Comparison of ENCODE assay signal across 19 cellular contexts in genomic region chr12:19489168-19489567, GRCh38. TPM values are rescaled to one million over a fixed set of nuclear protein-coding genes. Genes with fewer than 3 reads are reported as not detected.
DNase-seq lines count a peak whose midpoint lies in the region; ATAC-seq and TF ChIP-seq lines count a peak whose summit lies in the region.
"Had no signal": no experiment of that assay in that cellular context is flagged by ENCODE, and none has a peak within 500 bp of the region (broad histone marks: within the 10 kb centered on the region; RNA-seq: fewer than 3 reads in every experiment).

No MANE protein-coding gene starts in this region.

- H3K36me3 Mint-ChIP-seq in activated CD8-positive, alpha-beta T cell treated with anti-CD3 and anti-CD28 coated beads for 36 hours (ENCODE audit: low read depth), result peaks cover 39% of the 10 kb centered on the region
- peaks cover 41% of the 10 kb centered on the region for H3K36me3 Mint-ChIP-seq in activated CD8-positive, alpha-beta T cell treated with anti-CD3 and anti-CD28 coated beads, Interleukin-2, amount 10 ng/mL, durations not matched to agents 7 days and 5 days (ENCODE audit: low read depth)
- H3K36me3 Mint-ChIP-seq in GM23338 (ENCODE audit: low read depth), result peaks cover 45% of the 10 kb centered on the region
- H3K36me3 Mint-ChIP-seq in activated CD4-positive, alpha-beta T cell treated with anti-CD3 and anti-CD28 coated beads, Interleukin-2, amount 10 ng/mL, durations not matched to agents 7 days and 5 days (ENCODE audit: low read depth), result peaks cover 42% of the 10 kb centered on the region

- H3K27ac Mint-ChIP-seq in activated CD8-positive, alpha-beta T cell treated with anti-CD3 and anti-CD28 coated beads for 36 hours, result no peak overlapping the region
- no peak overlapping the region for H3K27ac Mint-ChIP-seq in activated CD8-positive, alpha-beta T cell treated with anti-CD3 and anti-CD28 coated beads, Interleukin-2, amount 10 ng/mL, durations not matched to agents 7 days and 5 days
- H3K27ac Mint-ChIP-seq in GM23338, result peak overlapping the region; percentile 75; the same call in 1 of the 2 replicates
- peak overlapping the region; percentile 13 for H3K27ac Mint-ChIP-seq in activated CD4-positive, alpha-beta T cell treated with anti-CD3 and anti-CD28 coated beads, Interleukin-2, amount 10 ng/mL, durations not matched to agents 7 days and 5 days
- H3K27ac Mint-ChIP-seq: CD14-positive monocyte had no signal

- peaks cover 11% of the 10 kb centered on the region; the same call in 1 of the 2 replicates for H3K36me3 ChIP-seq in GM23338 (ENCODE audit: insufficient read depth)
- H3K36me3 ChIP-seq in H7 (replicated peaks; ENCODE audit: control insufficient read depth, insufficient read depth, low read length), result peaks cover 2% of the 10 kb centered on the region

- H3K27ac ChIP-seq in GM23338 (ENCODE audit: low read depth) (0 out of 2 replicates have a peak overlapping the region, but pooled peaks have one; percentile 22), coronary artery (no peak overlapping the region)
- H3K27ac ChIP-seq: A549 had no signal

- no peaks in the 10 kb centered on the region for H3K9me3 Mint-ChIP-seq in activated CD8-positive, alpha-beta T cell treated with anti-CD3 and anti-CD28 coated beads for 36 hours
- H3K9me3 Mint-ChIP-seq in activated CD8-positive, alpha-beta T cell treated with anti-CD3 and anti-CD28 coated beads, Interleukin-2, amount 10 ng/mL, durations not matched to agents 7 days and 5 days (ENCODE audit: insufficient read depth), result no peaks in the 10 kb centered on the region
- no peaks in the 10 kb centered on the region for H3K9me3 Mint-ChIP-seq in GM23338
- no peaks in the 10 kb centered on the region for H3K9me3 Mint-ChIP-seq in activated CD4-positive, alpha-beta T cell treated with anti-CD3 and anti-CD28 coated beads, Interleukin-2, amount 10 ng/mL, durations not matched to agents 7 days and 5 days
- H3K9me3 Mint-ChIP-seq: CD14-positive monocyte had no signal

- intact Hi-C loops in activated CD8-positive, alpha-beta T cell treated with anti-CD3 and anti-CD28 coated beads for 36 hours (cut with micrococcal nuclease), result no loop called here
- intact Hi-C loops in head of caudate nucleus (cut with DNase I), result no loop called here

- H3K4me3 ChIP-seq in GM23338 (no peak overlapping the region), coronary artery (no peak overlapping the region), H7 (ENCODE audit: insufficient read depth, low read depth, low read length) (no peak overlapping the region)
- H3K4me3 ChIP-seq: A549 had no signal

- POLR2A ChIA-PET in activated CD8-positive, alpha-beta T cell treated with anti-CD3 and anti-CD28 coated beads for 36 hours (lab: Charles Lee), result no interaction called here
- POLR2A ChIA-PET in activated CD8-positive, alpha-beta T cell treated with anti-CD3 and anti-CD28 coated beads, Interleukin-2, amount 10 ng/mL, durations not matched to agents 7 days and 5 days (lab: Charles Lee), result no interaction called here
- POLR2A ChIA-PET in activated CD4-positive, alpha-beta T cell treated with anti-CD3 and anti-CD28 coated beads, Interleukin-2, amount 10 ng/mL, durations not matched to agents 7 days and 5 days (lab: Charles Lee), result no interaction called here
- POLR2A ChIA-PET in HEK293T (lab: Yijun Ruan, JAX), result no interaction called here

- H3K4me3 Mint-ChIP-seq in activated CD8-positive, alpha-beta T cell treated with anti-CD3 and anti-CD28 coated beads for 36 hours, result no peak overlapping the region
- no peak overlapping the region for H3K4me3 Mint-ChIP-seq in activated CD8-positive, alpha-beta T cell treated with anti-CD3 and anti-CD28 coated beads, Interleukin-2, amount 10 ng/mL, durations not matched to agents 7 days and 5 days
- no peak overlapping the region for H3K4me3 Mint-ChIP-seq in GM23338
- no peak overlapping the region for H3K4me3 Mint-ChIP-seq in activated CD4-positive, alpha-beta T cell treated with anti-CD3 and anti-CD28 coated beads, Interleukin-2, amount 10 ng/mL, durations not matched to agents 7 days and 5 days
- H3K4me3 Mint-ChIP-seq: CD14-positive monocyte had no signal

- H3K4me2 ChIP-seq in GM23338, result no peak overlapping the region
- H3K4me2 ChIP-seq: A549 had no signal

- no peak for TF ChIP-seq CTCF in activated CD8-positive, alpha-beta T cell treated with anti-CD3 and anti-CD28 coated beads for 36 hours (IDR thresholded peaks at IDR 0.05)
- TF ChIP-seq CTCF in GM23338 (conservative IDR thresholded peaks at IDR 0.05; ENCODE audit: low read depth in 2 of 2) (no peak), coronary artery (IDR thresholded peaks at IDR 0.05) (no peak)

- no peaks in the 10 kb centered on the region for H3K27me3 Mint-ChIP-seq in activated CD8-positive, alpha-beta T cell treated with anti-CD3 and anti-CD28 coated beads for 36 hours
- no peaks in the 10 kb centered on the region for H3K27me3 Mint-ChIP-seq in activated CD8-positive, alpha-beta T cell treated with anti-CD3 and anti-CD28 coated beads, Interleukin-2, amount 10 ng/mL, durations not matched to agents 7 days and 5 days (ENCODE audit: low read depth)
- peaks cover 15% of the 10 kb centered on the region for H3K27me3 Mint-ChIP-seq in GM23338 (ENCODE audit: insufficient read depth, low read depth, poor library complexity)
- H3K27me3 Mint-ChIP-seq in activated CD4-positive, alpha-beta T cell treated with anti-CD3 and anti-CD28 coated beads, Interleukin-2, amount 10 ng/mL, durations not matched to agents 7 days and 5 days, result no peaks in the 10 kb centered on the region

- H3K9me2 ChIP-seq in GM23338 (ENCODE audit: insufficient read depth), result no peaks in the 10 kb centered on the region

- H3K27me3 ChIP-seq in GM23338 (ENCODE audit: insufficient read depth) (no peaks in the 10 kb centered on the region), H7 (ENCODE audit: control insufficient read depth, insufficient read depth, low read length) (no peaks in the 10 kb centered on the region)

- H4K20me1 ChIP-seq in GM23338 (replicated peaks; ENCODE audit: insufficient read depth), result peaks cover 35% of the 10 kb centered on the region

- CTCF ChIA-PET in activated CD8-positive, alpha-beta T cell treated with anti-CD3 and anti-CD28 coated beads for 36 hours (lab: Charles Lee), result no interaction called here
- CTCF ChIA-PET in activated CD8-positive, alpha-beta T cell treated with anti-CD3 and anti-CD28 coated beads, Interleukin-2, amount 10 ng/mL, durations not matched to agents 7 days and 5 days (lab: Charles Lee), result no interaction called here
- CTCF ChIA-PET in activated CD4-positive, alpha-beta T cell treated with anti-CD3 and anti-CD28 coated beads, Interleukin-2, amount 10 ng/mL, durations not matched to agents 7 days and 5 days (lab: Charles Lee), result no interaction called here
- CTCF ChIA-PET in HEK293T (lab: Yijun Ruan, JAX), result no interaction called here

- H3K4me1 Mint-ChIP-seq in activated CD8-positive, alpha-beta T cell treated with anti-CD3 and anti-CD28 coated beads for 36 hours (ENCODE audit: low read depth), result peaks cover 63% of the 10 kb centered on the region
- H3K4me1 Mint-ChIP-seq in activated CD8-positive, alpha-beta T cell treated with anti-CD3 and anti-CD28 coated beads, Interleukin-2, amount 10 ng/mL, durations not matched to agents 7 days and 5 days (ENCODE audit: low read depth), result peaks cover 33% of the 10 kb centered on the region
- H3K4me1 Mint-ChIP-seq in GM23338, result peaks cover 33% of the 10 kb centered on the region
- H3K4me1 Mint-ChIP-seq in activated CD4-positive, alpha-beta T cell treated with anti-CD3 and anti-CD28 coated beads, Interleukin-2, amount 10 ng/mL, durations not matched to agents 7 days and 5 days, result peaks cover 20% of the 10 kb centered on the region

- peak; percentile 18 for ATAC-seq in activated CD8-positive, alpha-beta T cell treated with anti-CD3 and anti-CD28 coated beads for 36 hours
- no peak for ATAC-seq in activated CD8-positive, alpha-beta T cell treated with anti-CD3 and anti-CD28 coated beads, Interleukin-2, amount 10 ng/mL, durations not matched to agents 7 days and 5 days
- no peak for ATAC-seq in GM23338
- ATAC-seq: A549 had no signal

- H3K79me2 ChIP-seq in GM23338 (replicated peaks; ENCODE audit: insufficient read depth), result peaks cover 97% of the 10 kb centered on the region

- H3F3A ChIP-seq in GM23338 (replicated peaks; ENCODE audit: low read depth), result 0 out of 2 replicates have a peak, but pooled peaks cover 8% of the 10 kb centered on the region

- H3K4me1 ChIP-seq in GM23338 (ENCODE audit: insufficient read depth), result peaks cover 21% of the 10 kb centered on the region
- H3K4me1 ChIP-seq: A549 had no signal

- peak; percentile 27 for DNase-seq in activated CD8-positive, alpha-beta T cell treated with anti-CD3 and anti-CD28 coated beads for 36 hours
- DNase-seq in activated CD8-positive, alpha-beta T cell treated with anti-CD3 and anti-CD28 coated beads, Interleukin-2, amount 10 ng/mL, durations not matched to agents 7 days and 5 days, result no peak
- DNase-seq in GM23338 (ENCODE audit: low spot score) (no peak), head of caudate nucleus (peak in 37 of 42 donors; percentile 27 to 82 (median 61)), HEK293T (ENCODE audit: extremely low spot score) (no peak), coronary artery (ENCODE audit: low spot score) (no peak), H7 (no peak)
- DNase-seq in activated CD4-positive, alpha-beta T cell treated with anti-CD3 and anti-CD28 coated beads, Interleukin-2, amount 10 ng/mL, durations not matched to agents 7 days and 5 days, result no peak
- DNase-seq: COR-L47, DMS153, EL, HCEC 1CT, IMR-90, NCI-H1417, NCI-H1930, NCI-H2171 treated with DMSO at 0.1 percent for 48 hours, NCI-H82 had no signal

- no peak overlapping the region for H2AFZ ChIP-seq in GM23338

TF ChIP-seq in GM23338, 12 proteins besides CTCF, POLR2A, EP300 and RAD21 (continues in another document):
- no peak for TF ChIP-seq ZNF331 (CRISPR knock-in tag; IDR thresholded peaks at IDR 0.05; ENCODE audit: low read depth)
- TF ChIP-seq CREB1 (CRISPR knock-in tag; IDR thresholded peaks at IDR 0.05; ENCODE audit: low read depth), result no peak

TF ChIP-seq in HEK293T, 16 proteins besides CTCF, POLR2A, EP300 and RAD21 (continues in another document):
- TF ChIP-seq FOXA1 (IDR thresholded peaks at IDR 0.05) (no peak), FOXM1 (IDR thresholded peaks at IDR 0.05; ENCODE audit: borderline replicate concordance) (no peak), TARDBP (IDR thresholded peaks at IDR 0.05) (no peak), ELF4 (IDR thresholded peaks at IDR 0.05) (no peak)

RNA-seq across cellular contexts. Expression of gene AEBP2, which starts 49.9 kb away (rescaled TPM):
- total RNA-seq in activated CD8-positive, alpha-beta T cell treated with anti-CD3 and anti-CD28 coated beads for 36 hours, result 10 to 100 TPM; 59.6 to 63.3 TPM
- total RNA-seq in activated CD8-positive, alpha-beta T cell treated with anti-CD3 and anti-CD28 coated beads, Interleukin-2, amount 10 ng/mL, durations not matched to agents 7 days and 5 days, result 10 to 100 TPM; 57.3 to 57.4 TPM
- total RNA-seq in GM23338 (2014; rRNA removed; shearing (Covaris generic)), result 48.1 and 48.9 TPM in 2 replicates
- polyA plus RNA-seq in GM23338 (2016; fragmentation: Nextera tagmentation; extraction: Ambion mirVana), result 37.1 and 39.3 TPM in 2 replicates
- total RNA-seq in activated CD4-positive, alpha-beta T cell treated with anti-CD3 and anti-CD28 coated beads, Interleukin-2, amount 10 ng/mL, durations not matched to agents 7 days and 5 days, result 10 to 100 TPM; 45.8 to 49.1 TPM
- total RNA-seq in H7 (2014; rRNA removed; shearing (Covaris generic)), result 12.3 and 22.5 TPM in 2 replicates

Comparison
In these comparisons a context has a peak if more than half of its experiments do, and no peak if none do; other contexts are left out.
1. DNase-seq: peak in activated CD8-positive, alpha-beta T cell treated with anti-CD3 and anti-CD28 coated beads for 36 hours (single experiment) and head of caudate nucleus (37 of 42); none in activated CD8-positive, alpha-beta T cell treated with anti-CD3 and anti-CD28 coated beads, Interleukin-2, amount 10 ng/mL, durations not matched to agents 7 days and 5 days (single experiment), GM23338 (single experiment), activated CD4-positive, alpha-beta T cell treated with anti-CD3 and anti-CD28 coated beads, Interleukin-2, amount 10 ng/mL, durations not matched to agents 7 days and 5 days (single experiment), HEK293T (single experiment), coronary artery (single experiment) and H7 (single experiment).
2. H3K27ac Mint-ChIP-seq: peak in GM23338 (single experiment) and activated CD4-positive, alpha-beta T cell treated with anti-CD3 and anti-CD28 coated beads, Interleukin-2, amount 10 ng/mL, durations not matched to agents 7 days and 5 days (single experiment); none in activated CD8-positive, alpha-beta T cell treated with anti-CD3 and anti-CD28 coated beads for 36 hours (single experiment) and activated CD8-positive, alpha-beta T cell treated with anti-CD3 and anti-CD28 coated beads, Interleukin-2, amount 10 ng/mL, durations not matched to agents 7 days and 5 days (single experiment).